ENCODE assay signal across 8 cellular contexts in the genomic region with DNA sequence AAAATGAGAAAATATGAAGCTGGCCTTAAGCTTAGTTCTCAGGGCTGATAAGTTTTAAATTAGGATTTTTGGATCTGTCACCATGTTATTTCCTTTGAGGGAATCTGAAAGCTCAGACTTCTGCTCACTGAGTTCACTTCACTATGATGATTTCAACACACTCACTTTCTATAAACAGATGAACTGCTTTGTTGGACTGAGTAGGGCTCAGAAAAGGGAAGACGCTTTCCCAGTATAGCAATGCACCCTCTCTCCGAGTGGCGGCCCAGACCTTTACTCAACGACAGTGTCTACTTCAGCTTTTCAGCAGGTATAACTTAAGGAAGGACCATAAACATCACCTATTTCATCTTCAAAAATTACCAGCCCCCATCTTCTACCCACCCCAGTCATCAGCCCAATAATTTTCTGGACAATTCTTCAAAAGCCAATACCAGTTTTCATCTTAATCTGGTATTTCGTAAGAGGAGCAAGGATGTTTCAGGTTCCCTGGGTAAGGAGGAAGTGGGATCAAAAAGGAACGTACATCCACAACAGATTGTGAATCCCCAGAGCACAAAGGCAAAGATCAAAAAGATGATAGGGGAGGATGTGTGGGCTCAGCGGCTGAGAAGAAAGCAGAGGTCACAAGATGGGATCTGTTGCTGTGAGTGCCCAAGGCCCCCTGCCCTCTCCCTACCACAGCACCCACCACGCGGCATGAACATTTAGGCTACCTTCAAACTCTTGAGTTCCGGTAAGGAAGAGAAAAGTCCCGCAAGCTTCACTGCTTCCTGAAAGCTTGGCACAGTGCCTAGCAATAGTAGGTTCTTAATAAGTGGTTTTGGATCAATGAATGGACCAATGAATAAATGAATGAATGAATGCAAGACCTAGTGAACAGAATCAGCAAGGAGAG. TPM values are rescaled to one million over a fixed set of nuclear protein-coding genes. Genes with fewer than 3 reads are reported as not detected.
DNase-seq lines count a peak whose midpoint lies in the region; ATAC-seq and TF ChIP-seq lines count a peak whose summit lies in the region.
"Had no signal": no experiment of that assay in that cellular context is flagged by ENCODE, and none has a peak within 500 bp of the region (broad histone marks: within the 10 kb centered on the region; RNA-seq: fewer than 3 reads in every experiment).

No MANE protein-coding gene starts in this region.

- peak; percentile 45 for DNase-seq in activated CD4-positive, alpha-beta T cell treated with anti-CD3 and anti-CD28 coated beads, Interleukin-2, amount 50 U/mL, for 1 hour
- peak in 2 of 3 donors; percentile 62 to 71 for DNase-seq in right cardiac atrium
- no peak for DNase-seq in ovary
- no peak for DNase-seq in RKO (ENCODE audit: low spot score)
- DNase-seq: brain microvascular endothelial cell had no signal

- no peak for TF ChIP-seq POLR2A in ovary (IDR thresholded peaks at IDR 0.05)

- 68% methylated on average over 11 of the region's 11 CpGs for WGBS in right cardiac atrium
- WGBS in thymus, result 13% methylated on average over 11 of the region's 11 CpGs
- 89 to 91% (median 91%) methylated on average over 11 of the region's 11 CpGs for WGBS in ovary, 3 donors

- ATAC-seq in HG03342 (IDR thresholded peaks at IDR 0.05; ENCODE audit: unreplicated experiment) (peak; percentile 34), right cardiac atrium (peak; percentile 62 to 77), GM18907 (IDR thresholded peaks at IDR 0.05; ENCODE audit: unreplicated experiment) (no peak)

- no peak for TF ChIP-seq EP300 in ovary (IDR thresholded peaks at IDR 0.05)

- H3K27ac ChIP-seq in right cardiac atrium (ENCODE audit: low read length), result no peak overlapping the region
- H3K27ac ChIP-seq in thymus (ENCODE audit: low read depth), result peak overlapping the region; percentile 73
- no peak overlapping the region for H3K27ac ChIP-seq in ovary

- H3K4me3 ChIP-seq in right cardiac atrium (ENCODE audit: low read length) (no peak overlapping the region), thymus (ENCODE audit: low read length) (peak overlapping the region; percentile 14), ovary (no peak overlapping the region)

- intact Hi-C loops in right cardiac atrium (cut with DNase I) (no loop called here), ovary (cut with DNase I) (no loop called here)

- no peaks in the 10 kb centered on the region for H3K9me3 ChIP-seq in right cardiac atrium (ENCODE audit: control insufficient read depth, low read length)
- no peaks in the 10 kb centered on the region for H3K9me3 ChIP-seq in thymus (ENCODE audit: control insufficient read depth)
- H3K9me3 ChIP-seq in ovary, result no peaks in the 10 kb centered on the region

- TF ChIP-seq CTCF in ovary (IDR thresholded peaks at IDR 0.05), result no peak

- no peaks in the 10 kb centered on the region for H3K36me3 ChIP-seq in thymus (ENCODE audit: control insufficient read depth, insufficient read depth)
- no peaks in the 10 kb centered on the region for H3K36me3 ChIP-seq in ovary
- H3K36me3 ChIP-seq: brain microvascular endothelial cell had no signal

- H3K4me1 ChIP-seq in right cardiac atrium (ENCODE audit: control insufficient read depth, insufficient read depth, low read length) (peaks cover 14% of the 10 kb centered on the region), thymus (ENCODE audit: control insufficient read depth, insufficient read depth, low read length) (peaks cover 39% of the 10 kb centered on the region), ovary (ENCODE audit: insufficient read depth) (peaks cover 11% of the 10 kb centered on the region)

- no peaks in the 10 kb centered on the region for H3K27me3 ChIP-seq in right cardiac atrium (ENCODE audit: control insufficient read depth, insufficient read depth)
- H3K27me3 ChIP-seq in thymus (ENCODE audit: control insufficient read depth, insufficient read depth), result no peaks in the 10 kb centered on the region
- H3K27me3 ChIP-seq in ovary, result no peaks in the 10 kb centered on the region
- H3K27me3 ChIP-seq: brain microvascular endothelial cell had no signal

RNA-seq across cellular contexts. Expression of gene LPIN2, which starts 41.9 kb away (rescaled TPM):
- 10 to 100 TPM; 12.6 to 18.1 (median 14.2) TPM for total RNA-seq in right cardiac atrium
- polyA plus RNA-seq in right cardiac atrium, result 5.0 TPM
- 11.1 TPM for polyA plus RNA-seq in thymus
- total RNA-seq in ovary, result 10 to 100 TPM; 21.3 to 30.4 (median 26.4) TPM
- polyA plus RNA-seq in ovary, result 10 to 100 TPM; 13.4 to 44.7 TPM

Comparison
In these comparisons a context has a peak if more than half of its experiments do, and no peak if none do; other contexts are left out.
1. DNase-seq: peak in activated CD4-positive, alpha-beta T cell treated with anti-CD3 and anti-CD28 coated beads, Interleukin-2, amount 50 U/mL, for 1 hour (single experiment) and right cardiac atrium (2 of 3); none in ovary (0 of 5) and RKO (single experiment).